19 cellular contexts compared by ENCODE assay signal in the genomic region with DNA sequence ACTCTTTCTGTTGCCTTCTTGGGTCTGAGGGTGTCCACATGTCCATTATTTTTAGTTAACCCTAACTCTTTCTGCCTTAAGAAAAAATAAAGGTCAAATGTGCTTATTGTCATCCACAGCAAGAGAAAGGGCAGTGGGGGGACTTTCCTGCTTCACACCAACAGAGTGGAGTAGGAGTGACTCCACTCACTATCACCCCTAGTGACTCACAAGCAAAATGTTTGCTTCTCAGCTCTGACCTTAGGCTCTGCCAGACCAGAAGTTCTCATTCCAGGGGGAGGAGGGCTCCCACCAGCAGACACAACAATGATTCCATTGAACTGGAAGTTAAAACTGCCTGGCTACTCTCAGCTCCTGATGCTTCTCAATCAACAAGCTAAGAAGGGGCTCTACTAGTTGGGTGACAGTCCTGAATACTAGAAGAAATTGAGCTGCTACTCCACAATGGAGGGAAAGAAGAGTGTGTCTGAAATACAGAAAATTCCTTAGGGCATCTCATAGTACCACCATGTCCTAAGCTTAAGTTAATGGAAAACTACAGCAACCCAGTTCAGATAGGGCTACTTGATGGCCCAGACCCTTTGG.
DNase-seq lines count a peak whose midpoint lies in the region; ATAC-seq, FAIRE-seq and TF ChIP-seq lines count a peak whose summit lies in the region.
"Had no signal": no experiment of that assay in that cellular context is flagged by ENCODE, and none has a peak within 500 bp of the region (broad histone marks: within the 10 kb centered on the region; RNA-seq: fewer than 3 reads in every experiment).

No MANE protein-coding gene starts in this region.

- H3K36me3 ChIP-seq in cardiac muscle cell = no peaks in the 10 kb centered on the region
- no peaks in the 10 kb centered on the region for H3K36me3 ChIP-seq in left ventricle myocardium inferior
- no peaks in the 10 kb centered on the region for H3K36me3 ChIP-seq in CD8-positive, alpha-beta memory T cell (ENCODE audit: insufficient read depth, low read length)
- H3K36me3 ChIP-seq: heart left ventricle had no signal

- peaks cover 4 to 8% of the 10 kb centered on the region in 2 donors for H3K27me3 Mint-ChIP-seq in CD8-positive, alpha-beta memory T cell

- no peaks in the 10 kb centered on the region for H3K9me3 ChIP-seq in cardiac muscle cell (ENCODE audit: low read depth)
- H3K9me3 ChIP-seq in left ventricle myocardium inferior (replicated peaks) = peaks cover 14% of the 10 kb centered on the region
- H3K9me3 ChIP-seq in CD8-positive, alpha-beta memory T cell (ENCODE audit: low read length) = no peaks in the 10 kb centered on the region
- H3K9me3 ChIP-seq: testis had no signal

- CTCF ChIA-PET in CD8-positive, alpha-beta memory T cell (lab: Charles Lee) = no interaction called here

- no peaks in the 10 kb centered on the region for H3K4me1 Mint-ChIP-seq in CD8-positive, alpha-beta memory T cell
- H3K4me1 Mint-ChIP-seq: central memory CD8-positive, alpha-beta T cell had no signal

- H3K36me3 Mint-ChIP-seq in CD8-positive, alpha-beta memory T cell = no peaks in the 10 kb centered on the region

- H3K4me3 ChIP-seq in cardiac muscle cell (no peak overlapping the region), left ventricle myocardium inferior (no peak overlapping the region)
- H3K4me3 ChIP-seq in CD8-positive, alpha-beta memory T cell (ENCODE audit: low read length) = no peak overlapping the region
- H3K4me3 ChIP-seq: heart left ventricle, skin epidermis, testis had no signal

- H3K27ac ChIP-seq in cardiac muscle cell (no peak overlapping the region), left ventricle myocardium inferior (replicated peaks) (no peak overlapping the region)
- no peak overlapping the region for H3K27ac ChIP-seq in CD8-positive, alpha-beta memory T cell (ENCODE audit: low read depth, low read length)
- H3K27ac ChIP-seq: heart left ventricle, skin epidermis, testis had no signal

- H3K9me3 Mint-ChIP-seq in CD8-positive, alpha-beta memory T cell = peaks cover 0 to 2% (median 0%) of the 10 kb centered on the region in 5 donors
- H3K9me3 Mint-ChIP-seq: central memory CD8-positive, alpha-beta T cell; nephron had no signal

- H3K4me3 Mint-ChIP-seq in CD8-positive, alpha-beta memory T cell = no peak overlapping the region
- H3K4me3 Mint-ChIP-seq: central memory CD8-positive, alpha-beta T cell; nephron had no signal

- no peak overlapping the region for H3K27ac Mint-ChIP-seq in CD8-positive, alpha-beta memory T cell
- H3K27ac Mint-ChIP-seq: nephron had no signal

- FAIRE-seq in GM12892 (lab: Jason Lieb, UNC) = no peak
- FAIRE-seq: endothelial cell of umbilical vein had no signal

- peak in 1 of 2 donors; percentile 81 for DNase-seq in cardiac muscle cell (ENCODE audit: low read depth in 1 of 2, low spot score in 1 of 2)
- no peak for DNase-seq in left ventricle myocardium inferior
- DNase-seq in astrocyte of the hippocampus (ENCODE audit: low read depth, low spot score) = peak; percentile 28
- DNase-seq in kidney glomerular epithelial cell (lab: John Stamatoyannopoulos, UW) = peak; percentile 61
- no peak for DNase-seq in anterior cingulate cortex (lab: John Stamatoyannopoulos, UW)
- no peak for DNase-seq in CD8-positive, alpha-beta memory T cell
- no peak for DNase-seq in GM12892 (ENCODE audit: insufficient read length)
- DNase-seq: activated CD4-positive, alpha-beta T cell treated with anti-CD3 and anti-CD28 coated beads, Interleukin-2, amount 50 U/mL, for 4 hours; activated effector memory CD4-positive, alpha-beta T cell treated with Interleukin-2 at 50 U/mL for 16 hours; COR-L47; heart left ventricle; left ventricle myocardium superior; NCI-H1092 treated with DMSO at 0.1 percent for 48 hours; testis had no signal

- peak; percentile 40 for TF ChIP-seq CTCF in cardiac muscle cell (IDR thresholded peaks at IDR 0.05; ENCODE audit: low read depth, low read length)
- no peak for TF ChIP-seq CTCF in left ventricle myocardium inferior (IDR thresholded peaks at IDR 0.05; ENCODE audit: borderline replicate concordance)

- ATAC-seq in HG02571 (IDR thresholded peaks at IDR 0.05; ENCODE audit: unreplicated experiment) = no peak
- ATAC-seq: left ventricle myocardium superior had no signal

- TF ChIP-seq POLR2A in GM12892 (IDR thresholded peaks at IDR 0.05; ENCODE audit: low read depth, low read length) = no peak

- POLR2A ChIA-PET in CD8-positive, alpha-beta memory T cell (lab: Charles Lee) = no interaction called here

- H3K4me1 ChIP-seq in cardiac muscle cell (ENCODE audit: low read depth) (no peaks in the 10 kb centered on the region), left ventricle myocardium inferior (no peaks in the 10 kb centered on the region)
- no peaks in the 10 kb centered on the region for H3K4me1 ChIP-seq in CD8-positive, alpha-beta memory T cell (ENCODE audit: insufficient read depth, low read length)

- no peaks in the 10 kb centered on the region for H3K27me3 ChIP-seq in cardiac muscle cell
- peaks cover 19% of the 10 kb centered on the region for H3K27me3 ChIP-seq in left ventricle myocardium inferior (ENCODE audit: low read depth)
- H3K27me3 ChIP-seq in CD8-positive, alpha-beta memory T cell (ENCODE audit: insufficient read depth, low read length, poor library complexity, severe bottlenecking) = no peaks in the 10 kb centered on the region
- H3K27me3 ChIP-seq: testis had no signal

- intact Hi-C loops in left ventricle myocardium inferior (cut with micrococcal nuclease) = no loop called here

Comparison
In these comparisons a context has a peak if more than half of its experiments do, and no peak if none do; other contexts are left out.
1. DNase-seq: peak in astrocyte of the hippocampus (single experiment) and kidney glomerular epithelial cell (single experiment); none in left ventricle myocardium inferior (single experiment), anterior cingulate cortex (0 of 58), CD8-positive, alpha-beta memory T cell (0 of 5) and GM12892 (single experiment).